In genomic region chr3:20511863-20512262, GRCh38 we compare ENCODE assay signal across 8 cellular contexts.
DNase-seq lines count a peak whose midpoint lies in the region; ATAC-seq, FAIRE-seq and TF ChIP-seq lines count a peak whose summit lies in the region.

No MANE protein-coding gene starts in this region.

- no peak overlapping the region for H3K27ac ChIP-seq in left lung

- H3K4me3 Mint-ChIP-seq in Calu3 (ENCODE audit: low read depth, unreplicated experiment), result no peak overlapping the region

- H3K9me3 Mint-ChIP-seq in Calu3 (ENCODE audit: low read depth, unreplicated experiment), result peaks cover 6% of the 10 kb centered on the region

- H3K4me3 ChIP-seq in bronchial epithelial cell (ENCODE audit: low read depth, low read length) (no peak overlapping the region), left lung (no peak overlapping the region)

- H3K27me3 Mint-ChIP-seq in Calu3 (ENCODE audit: unreplicated experiment), result no peaks in the 10 kb centered on the region

- no peaks in the 10 kb centered on the region for H3K36me3 ChIP-seq in bronchial epithelial cell (ENCODE audit: control insufficient read depth, insufficient read depth, low read length)
- H3K36me3 ChIP-seq in left lung, result no peaks in the 10 kb centered on the region

- no TSS peak for BruUV-seq in Calu3 (replicated peaks; lab: Mats Ljungman, UMichigan)

- DNase-seq in Calu3 (peak; percentile 12), NCI-H226 (peak; percentile 79), bronchial epithelial cell (ENCODE audit: low read depth) (peak; percentile 61), left lung (no peak), NCI-H2196 treated with DMSO at 0.1 percent for 48 hours (lab: John Stamatoyannopoulos, UW; ENCODE audit: unreplicated experiment) (no peak)

- H3K9me3 ChIP-seq in left lung, result no peaks in the 10 kb centered on the region

- intact Hi-C loops in Calu3 (cut with micrococcal nuclease; ENCODE audit: unreplicated experiment), result loop anchor here (1.0 to 5.0 kb wide), 6 partner anchors 170 to 1383 kb away; no protein-coding TSS in a partner anchor
- intact Hi-C loops in left lung (cut with DNase I), result no loop called here

- FAIRE-seq in bronchial epithelial cell (lab: Jason Lieb, UNC), result no peak

- H3K4me1 ChIP-seq in left lung, result no peaks in the 10 kb centered on the region

- H3K27me3 ChIP-seq in bronchial epithelial cell (ENCODE audit: control insufficient read depth, insufficient read depth, low read length) (no peaks in the 10 kb centered on the region), left lung (no peaks in the 10 kb centered on the region)

- no peak overlapping the region for H3K27ac Mint-ChIP-seq in Calu3 (ENCODE audit: unreplicated experiment)

- TF ChIP-seq CTCF in Calu3 (IDR thresholded peaks at IDR 0.05; ENCODE audit: unreplicated experiment), result peak; percentile 39
- TF ChIP-seq CTCF in bronchial epithelial cell (IDR thresholded peaks at IDR 0.05; ENCODE audit: insufficient read depth, low read length, severe bottlenecking), result peak; percentile 66
- peak; percentile 39 to 48 for TF ChIP-seq CTCF in left lung (IDR thresholded peaks at IDR 0.05)

- CTCF ChIA-PET in Calu3 (lab: Charles Lee), result interaction anchor here (1.1 kb wide), 1 partner anchor 418 kb away, joined by 3 read pairs; no protein-coding TSS in a partner anchor

- H3K36me3 Mint-ChIP-seq in Calu3 (ENCODE audit: insufficient read depth, unreplicated experiment), result no peaks in the 10 kb centered on the region

- ATAC-seq in GM19043 (IDR thresholded peaks at IDR 0.05; ENCODE audit: low read depth, unreplicated experiment) (peak; percentile 88), HG03103 (IDR thresholded peaks at IDR 0.05; ENCODE audit: low read depth, unreplicated experiment) (peak; percentile 95), left lung (peak; percentile 99), HG03135 (IDR thresholded peaks at IDR 0.05; ENCODE audit: unreplicated experiment) (no peak)

- peaks cover 8% of the 10 kb centered on the region for H3K4me1 Mint-ChIP-seq in Calu3 (ENCODE audit: low read depth, unreplicated experiment)

Comparison
In these comparisons a context has a peak if more than half of its experiments do, and no peak if none do; other contexts are left out.
1. DNase-seq: peak in Calu3 (single experiment), NCI-H226 (single experiment) and bronchial epithelial cell (single experiment); none in left lung (0 of 2) and NCI-H2196 treated with DMSO at 0.1 percent for 48 hours (single experiment).
2. Peak in every context shown above with its lines, with median percentiles within 50 percentile points of each other: CTCF ChIP-seq.